In the genomic region with DNA sequence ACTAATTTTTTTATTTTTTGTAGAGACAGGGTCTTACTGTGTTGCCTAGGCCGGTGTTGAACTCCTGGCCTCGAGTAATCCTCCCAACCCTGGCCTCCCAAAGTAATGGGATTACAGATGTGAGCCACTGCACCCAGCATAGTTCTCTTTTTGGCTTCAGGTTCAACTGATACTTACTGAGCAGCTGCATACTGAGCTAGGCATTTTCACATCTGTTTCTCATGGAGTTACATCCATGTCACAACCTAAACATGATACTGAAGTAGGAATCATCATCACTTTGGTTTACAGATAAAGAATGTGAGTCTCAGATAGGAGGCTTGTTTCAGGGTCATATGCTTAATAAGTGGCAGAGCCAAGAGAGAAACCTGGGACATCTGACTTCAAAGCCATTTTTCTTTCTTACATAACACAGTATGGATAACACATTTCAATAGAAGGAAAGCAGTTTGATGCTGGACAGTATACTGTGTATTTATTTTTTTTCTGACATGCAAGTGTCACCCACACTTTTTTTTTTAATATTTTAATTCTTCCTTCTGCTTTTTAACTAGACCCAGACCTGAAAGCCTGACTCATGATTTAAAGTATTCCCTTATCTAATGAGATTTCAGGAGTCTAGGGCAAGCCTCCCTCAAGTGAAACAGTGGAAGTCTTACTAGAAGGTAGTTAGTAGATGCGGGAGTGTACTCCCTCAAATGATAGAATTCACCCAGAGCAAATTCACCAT, we compare ENCODE assay signal across 10 cellular contexts.
A peak's percentile ranks its signal among the peaks of the same experiment; 100 is the strongest.
DNase-seq lines count a peak whose midpoint lies in the region; ATAC-seq, FAIRE-seq and TF ChIP-seq lines count a peak whose summit lies in the region.
"Had no signal": no experiment of that assay in that cellular context is flagged by ENCODE, and none has a peak within 500 bp of the region (broad histone marks: within the 10 kb centered on the region; RNA-seq: fewer than 3 reads in every experiment).

No MANE protein-coding gene starts in this region.

- H3K4me3 Mint-ChIP-seq in T-helper 17 cell, result no peak overlapping the region
- H3K4me3 Mint-ChIP-seq: CD14-positive monocyte had no signal

- POLR2A ChIA-PET in A549 (lab: Yijun Ruan, JAX), result interaction anchor here (1.8 kb wide), 1 partner anchor 256 kb away, joined by 7 read pairs; the partner anchor contains the start of gene FOCAD

- H3K9me3 ChIP-seq in A549 (no peaks in the 10 kb centered on the region), T-helper 17 cell (ENCODE audit: control insufficient read depth, low read length, poor library complexity, severe bottlenecking) (no peaks in the 10 kb centered on the region)
- H3K9me3 ChIP-seq: tibial nerve had no signal

- no peak overlapping the region for H3K4me2 ChIP-seq in A549

- no peak for DNase-seq in A549 (ENCODE audit: low read depth in 1 of 2, low spot score in 1 of 2)
- no peak for DNase-seq in T-helper 17 cell
- no peak for DNase-seq in KBM-7
- DNase-seq in medulla oblongata (ENCODE audit: extremely low spot score), result no peak
- DNase-seq in Ammon's horn (ENCODE audit: low spot score), result no peak
- no peak for DNase-seq in activated effector memory CD4-positive, alpha-beta T cell treated with Interleukin-2 at 50 U/mL for 16 hours

- peaks cover 7% of the 10 kb centered on the region for H3K36me3 Mint-ChIP-seq in T-helper 17 cell (ENCODE audit: low read depth)

- H3K27ac ChIP-seq in A549, result no peak overlapping the region
- H3K27ac ChIP-seq: tibial nerve had no signal

- TF ChIP-seq CTCF in A549 (IDR thresholded peaks at IDR 0.05), result no peak

- CTCF ChIA-PET in A549 (lab: Yijun Ruan, JAX), result interaction anchor here (0.6 to 7.0 kb wide), 49 partner anchors 9 to 1637 kb away, joined by 3 to 84 read pairs (median 4); partner anchors contain the start of genes FOCAD and MLLT3

- ATAC-seq in A549 (peak; percentile 70 to 74; a peak in 5 of 6 replicates), GM19035 (IDR thresholded peaks at IDR 0.05; ENCODE audit: unreplicated experiment) (peak; percentile 42), HG02870 (IDR thresholded peaks at IDR 0.05; ENCODE audit: unreplicated experiment) (peak; percentile 33), T-helper 17 cell (peak; percentile 10)

- in situ Hi-C loops in KBM-7 (cut with MboI; ENCODE audit: low pct_unique_long_range_greater_than_20kb, low sequenced_read_pairs), result loop anchor here (25.0 kb wide), 3 partner anchors 97 to 1003 kb away; partner anchors contain the start of gene HACD4

- H3K27ac Mint-ChIP-seq in T-helper 17 cell, result no peak overlapping the region

- no peaks in the 10 kb centered on the region for H3K27me3 Mint-ChIP-seq in T-helper 17 cell

- TF ChIP-seq POLR2A in A549 (IDR thresholded peaks at IDR 0.05; ENCODE audit: low read length), result no peak

- H3K4me3 ChIP-seq in A549, result no peak overlapping the region
- H3K4me3 ChIP-seq: tibial nerve had no signal

- peaks cover 2% of the 10 kb centered on the region for H3K4me1 Mint-ChIP-seq in T-helper 17 cell

- no peak for TF ChIP-seq EP300 in A549 (IDR thresholded peaks at IDR 0.05)

- no peak for TF ChIP-seq RAD21 in A549 (conservative IDR thresholded peaks at IDR 0.05 in 1 of 2, IDR thresholded peaks at IDR 0.05 in 1 of 2)

- WGBS in A549 (ENCODE audit: missing lambda C conversion rate), result 50% methylated on average over 3 of the region's 3 CpGs

- no peaks in the 10 kb centered on the region for H3K4me1 ChIP-seq in A549

- no peak for FAIRE-seq in A549 (lab: Jason Lieb, UNC)

TF ChIP-seq in A549, 52 proteins besides CTCF, POLR2A, EP300 and RAD21:
- TF ChIP-seq BCL3 (IDR thresholded peaks at IDR 0.05) (no peak), EHF (CRISPR knock-in tag; IDR thresholded peaks at IDR 0.05) (no peak), CHD4 (IDR thresholded peaks at IDR 0.05; ENCODE audit: borderline replicate concordance) (no peak)

Comparison
In these comparisons a context has a peak if more than half of its experiments do, and no peak if none do; other contexts are left out.
1. ATAC-seq: peak in every context shown above with its lines; median percentile 72 in A549; 42 in GM19035; 33 in HG02870; 10 in T-helper 17 cell.